Comparison of ENCODE assay signal across 19 cellular contexts in the genomic region with DNA sequence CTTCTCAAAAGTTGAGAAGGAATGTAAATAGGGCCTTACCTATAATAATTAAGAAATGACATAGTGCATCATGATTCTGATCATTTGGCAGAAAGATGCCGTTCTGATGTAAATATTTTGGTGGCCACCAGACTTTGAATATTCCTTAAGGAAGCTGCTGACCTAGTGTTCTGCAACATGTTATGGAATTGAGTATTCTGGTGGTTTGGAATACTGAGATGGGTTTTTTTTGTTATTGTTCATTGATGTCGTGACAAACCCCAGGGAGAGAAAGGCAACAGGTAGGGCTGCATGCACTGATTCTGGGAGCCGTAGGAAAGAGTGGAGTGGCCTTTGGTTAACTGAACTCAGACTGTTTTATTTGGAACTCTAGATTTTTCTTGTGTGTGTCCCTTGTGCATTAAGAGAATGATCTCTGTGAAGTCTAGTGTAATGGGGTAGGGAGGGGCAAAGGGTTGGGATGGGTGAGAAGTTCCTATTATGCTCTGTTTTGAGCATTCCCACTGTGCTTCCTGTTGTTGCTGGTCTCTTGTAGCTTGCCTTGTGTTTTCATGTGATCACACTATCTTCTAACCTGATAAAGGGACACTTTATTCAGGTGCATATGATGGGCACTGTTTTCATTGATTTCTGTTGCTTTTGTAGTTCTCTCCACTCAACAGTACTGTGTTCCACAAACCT. TPM values are rescaled to one million over a fixed set of nuclear protein-coding genes. Genes with fewer than 3 reads are reported as not detected.
DNase-seq lines count a peak whose midpoint lies in the region; ATAC-seq and TF ChIP-seq lines count a peak whose summit lies in the region.
"Had no signal": no experiment of that assay in that cellular context is flagged by ENCODE, and none has a peak within 500 bp of the region (broad histone marks: within the 10 kb centered on the region; RNA-seq: fewer than 3 reads in every experiment).

No MANE protein-coding gene starts in this region.

- H3K27ac ChIP-seq in BLaER1 (peak overlapping the region; percentile 45), Karpas-422 (ENCODE audit: low read length) (no peak overlapping the region), left lung (no peak overlapping the region)
- H3K27ac ChIP-seq: 22Rv1 had no signal

- no peaks in the 10 kb centered on the region for H3K79me2 ChIP-seq in Karpas-422 (ENCODE audit: low read length)

- peak; percentile 7 for DNase-seq in Karpas-422
- DNase-seq in mesothelial cell of epicardium (ENCODE audit: low spot score in 2 of 2, unreplicated experiment in 2 of 2) = no peak
- DNase-seq in sciatic nerve (ENCODE audit: low spot score) = no peak
- no peak for DNase-seq in activated T-cell treated with anti-CD3 and anti-CD28 coated beads, Interleukin-2, amount 50 U/mL, for 72 hours
- DNase-seq in left lung = no peak
- DNase-seq: C1 segment of cervical spinal cord; Calu3; CD4-positive, alpha-beta memory T cell; COR-L47; DMS153; DND-41; H9; HFFc6 had no signal

- H3K4me3 ChIP-seq in BLaER1 (peak overlapping the region; percentile 27; the same call in 1 of the 2 replicates), Karpas-422 (ENCODE audit: low read length) (no peak overlapping the region), left lung (no peak overlapping the region)
- H3K4me3 ChIP-seq: GM23338 had no signal

- H3K4me1 ChIP-seq in BLaER1 (peaks cover 49% of the 10 kb centered on the region), Karpas-422 (ENCODE audit: low read length) (no peaks in the 10 kb centered on the region), left lung (no peaks in the 10 kb centered on the region)

- no peak overlapping the region for H3K4me3 Mint-ChIP-seq in mesothelial cell of epicardium
- H3K4me3 Mint-ChIP-seq in activated T-cell treated with anti-CD3 and anti-CD28 coated beads, Interleukin-2, amount 50 U/mL, for 72 hours = no peak overlapping the region
- H3K4me3 Mint-ChIP-seq: B cell; CD4-positive, alpha-beta memory T cell; GM23338; H9; HFFc6 had no signal

- H3K27me3 Mint-ChIP-seq in mesothelial cell of epicardium (ENCODE audit: low read depth) = no peaks in the 10 kb centered on the region
- peaks cover 4% of the 10 kb centered on the region for H3K27me3 Mint-ChIP-seq in activated T-cell treated with anti-CD3 and anti-CD28 coated beads, Interleukin-2, amount 50 U/mL, for 72 hours (ENCODE audit: low read depth)

- H3K27me3 ChIP-seq in BLaER1 (no peaks in the 10 kb centered on the region), Karpas-422 (ENCODE audit: low read length) (no peaks in the 10 kb centered on the region), left lung (no peaks in the 10 kb centered on the region)

- ATAC-seq in sciatic nerve (peak; percentile 59), GM19351 (IDR thresholded peaks at IDR 0.05; ENCODE audit: unreplicated experiment) (no peak), left lung (no peak)
- no peak for ATAC-seq in activated T-cell treated with anti-CD3 and anti-CD28 coated beads, Interleukin-2, amount 50 U/mL, for 72 hours (replicated peaks in 1 of 2)
- ATAC-seq: GM23338, HCT116 had no signal

- H3K9ac ChIP-seq in BLaER1 (no peak overlapping the region; the same call in 1 of the 2 replicates), Karpas-422 (ENCODE audit: low read length) (no peak overlapping the region)

- no peaks in the 10 kb centered on the region for H3K36me3 ChIP-seq in BLaER1
- no peaks in the 10 kb centered on the region for H3K36me3 ChIP-seq in Karpas-422 (ENCODE audit: insufficient read depth, low read length)
- H3K36me3 ChIP-seq in left lung = no peaks in the 10 kb centered on the region

- peak overlapping the region; percentile 74 for H3K27ac Mint-ChIP-seq in mesothelial cell of epicardium
- no peak overlapping the region for H3K27ac Mint-ChIP-seq in activated T-cell treated with anti-CD3 and anti-CD28 coated beads, Interleukin-2, amount 50 U/mL, for 72 hours
- H3K27ac Mint-ChIP-seq: B cell; CD4-positive, alpha-beta memory T cell; GM23338; H9; HFFc6 had no signal

- intact Hi-C loops in sciatic nerve (cut with DNase I) = no loop called here
- intact Hi-C loops in left lung (cut with DNase I) = no loop called here

- H4K20me1 ChIP-seq in BLaER1 (no peaks in the 10 kb centered on the region), Karpas-422 (ENCODE audit: insufficient read depth, low read depth, low read length) (no peaks in the 10 kb centered on the region)

- TF ChIP-seq CTCF in mesothelial cell of epicardium (IDR thresholded peaks at IDR 0.05; ENCODE audit: unreplicated experiment) (no peak), left lung (IDR thresholded peaks at IDR 0.05) (no peak)

- no peaks in the 10 kb centered on the region for H3K9me2 ChIP-seq in Karpas-422 (replicated peaks; ENCODE audit: insufficient read depth, low read length)

- no peaks in the 10 kb centered on the region for H3K9me3 Mint-ChIP-seq in mesothelial cell of epicardium
- H3K9me3 Mint-ChIP-seq in activated T-cell treated with anti-CD3 and anti-CD28 coated beads, Interleukin-2, amount 50 U/mL, for 72 hours = no peaks in the 10 kb centered on the region
- H3K9me3 Mint-ChIP-seq: CD4-positive, alpha-beta memory T cell; GM23338; H9; HFFc6 had no signal

- H3K4me1 Mint-ChIP-seq in mesothelial cell of epicardium = peaks cover 49% of the 10 kb centered on the region
- H3K4me1 Mint-ChIP-seq in activated T-cell treated with anti-CD3 and anti-CD28 coated beads, Interleukin-2, amount 50 U/mL, for 72 hours (ENCODE audit: low read depth) = no peaks in the 10 kb centered on the region
- H3K4me1 Mint-ChIP-seq: B cell; CD4-positive, alpha-beta memory T cell had no signal

- H2AFZ ChIP-seq in Karpas-422 (ENCODE audit: low read length) = no peak overlapping the region
- H2AFZ ChIP-seq: GM23338 had no signal

- H3K4me2 ChIP-seq in BLaER1 (peak overlapping the region; percentile 71), Karpas-422 (ENCODE audit: low read depth, low read length, poor library complexity, severe bottlenecking) (no peak overlapping the region)
- H3K4me2 ChIP-seq: GM23338 had no signal

- peaks cover 17% of the 10 kb centered on the region for H3K36me3 Mint-ChIP-seq in mesothelial cell of epicardium
- H3K36me3 Mint-ChIP-seq in activated T-cell treated with anti-CD3 and anti-CD28 coated beads, Interleukin-2, amount 50 U/mL, for 72 hours (ENCODE audit: insufficient read depth in 2 of 2) = no peaks in the 10 kb centered on the region
- H3K36me3 Mint-ChIP-seq: CD4-positive, alpha-beta memory T cell had no signal

- H3K9me3 ChIP-seq in BLaER1 = no peaks in the 10 kb centered on the region
- H3K9me3 ChIP-seq in Karpas-422 (ENCODE audit: low read length) = no peaks in the 10 kb centered on the region
- H3K9me3 ChIP-seq in left lung = no peaks in the 10 kb centered on the region

RNA-seq across cellular contexts. Expression of a gene that starts 25.0 kb away (rescaled TPM):
- total RNA-seq in Karpas-422 (2014; rRNA removed; shearing (Covaris generic); ENCODE audit: low replicate concordance) = not detected in 2 replicates
- total RNA-seq in mesothelial cell of epicardium (3.4 to 3.6 TPM (median 3.5 TPM) in 3 replicates), sciatic nerve (0.04 TPM), left lung (under 1 TPM; 0.03 TPM)
- not detected for total RNA-seq in activated T-cell treated with anti-CD3 and anti-CD28 coated beads, Interleukin-2, amount 50 U/mL, for 72 hours
- total RNA-seq: CD4-positive, alpha-beta memory T cell; HFFc6 had no signal

RNA-seq across cellular contexts. Expression of a gene that starts 49.3 kb away (rescaled TPM):
- total RNA-seq in Karpas-422 (2014; rRNA removed; shearing (Covaris generic); ENCODE audit: low replicate concordance) = 0.11 TPM in 1 of 2 replicates, not detected in the other
- total RNA-seq in mesothelial cell of epicardium (14.8 to 16.2 TPM (median 14.9 TPM) in 3 replicates), sciatic nerve (8.9 TPM), left lung (1 to 10 TPM; 8.6 to 9.8 TPM)
- 1 to 10 TPM in 1 of 2 donors, under 1 TPM in 1; 0.56 to 1.8 TPM for total RNA-seq in activated T-cell treated with anti-CD3 and anti-CD28 coated beads, Interleukin-2, amount 50 U/mL, for 72 hours
- total RNA-seq: CD4-positive, alpha-beta memory T cell had no signal
